ENCODE assay signal across 13 cellular contexts in the genomic region with DNA sequence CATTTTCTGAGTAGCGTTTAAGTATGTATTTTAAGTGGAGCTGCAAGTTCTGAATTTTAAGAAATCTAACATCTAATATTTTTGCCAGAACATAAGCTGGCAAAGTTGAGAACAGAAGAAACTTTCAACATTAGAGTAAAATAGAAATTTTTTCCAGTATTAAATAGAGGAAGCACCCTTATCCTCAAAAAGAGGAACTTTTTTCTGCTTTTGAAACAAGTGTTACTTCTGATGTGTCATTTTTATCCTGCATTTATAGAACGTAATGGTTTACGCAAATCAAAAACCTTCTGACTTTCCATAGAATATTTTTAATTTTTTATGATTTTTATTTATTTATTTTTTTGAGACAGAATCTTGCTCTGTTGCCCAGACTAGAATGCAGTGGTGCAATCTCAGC.
"Had no signal": no experiment of that assay in that cellular context is flagged by ENCODE, and none has a peak within 500 bp of the region (broad histone marks: within the 10 kb centered on the region; RNA-seq: fewer than 3 reads in every experiment).

No MANE protein-coding gene starts in this region.

- H3K4me3 Mint-ChIP-seq: activated naive CD4-positive, alpha-beta T cell treated with anti-CD3 and anti-CD28 coated beads, Interleukin-2, amount 50 U/mL, for 24 hours; effector memory CD8-positive, alpha-beta T cell; neural crest cell had no signal

- H3K27me3 Mint-ChIP-seq: activated naive CD4-positive, alpha-beta T cell treated with anti-CD3 and anti-CD28 coated beads, Interleukin-2, amount 50 U/mL, for 24 hours; effector memory CD8-positive, alpha-beta T cell had no signal

- H3K4me2 ChIP-seq: hepatocyte had no signal

- H3K27me3 ChIP-seq: body of pancreas, hepatocyte, ovary had no signal

- H3K9me3 Mint-ChIP-seq: activated naive CD4-positive, alpha-beta T cell treated with anti-CD3 and anti-CD28 coated beads, Interleukin-2, amount 50 U/mL, for 24 hours; effector memory CD8-positive, alpha-beta T cell had no signal

- H3K27ac Mint-ChIP-seq: activated naive CD4-positive, alpha-beta T cell treated with anti-CD3 and anti-CD28 coated beads, Interleukin-2, amount 50 U/mL, for 24 hours; effector memory CD8-positive, alpha-beta T cell had no signal

- H3K79me2 ChIP-seq: hepatocyte had no signal

- DNase-seq: activated effector memory CD4-positive, alpha-beta T cell treated with Interleukin-2 at 50 U/mL for 16 hours; body of pancreas; central memory CD4-positive, alpha-beta T cell; cortex of kidney; effector memory CD8-positive, alpha-beta T cell; ovary; stimulated activated CD4-positive, alpha-beta T cell treated with anti-CD3 and anti-CD28 coated beads, Interleukin-15, amount 100 ng/mL, for 24 hours; stimulated activated CD4-positive, alpha-beta T cell treated with anti-CD3 and anti-CD28 coated beads, Interleukin-4, amount 100 ng/mL, for 24 hours had no signal

- FAIRE-seq: urothelium cell line had no signal

- H3K36me3 ChIP-seq: ovary had no signal

- H3K4me1 Mint-ChIP-seq: neural crest cell had no signal

- ATAC-seq: body of pancreas; effector memory CD8-positive, alpha-beta T cell had no signal

- H3K27ac ChIP-seq: epithelial cell of prostate, hepatocyte, ovary had no signal

- H2AFZ ChIP-seq: hepatocyte had no signal

- H3K4me3 ChIP-seq: body of pancreas, hepatocyte, ovary had no signal

- H3K9me3 ChIP-seq: body of pancreas, ovary had no signal
